ENCODE assay signal across 22 cellular contexts in the genomic region with DNA sequence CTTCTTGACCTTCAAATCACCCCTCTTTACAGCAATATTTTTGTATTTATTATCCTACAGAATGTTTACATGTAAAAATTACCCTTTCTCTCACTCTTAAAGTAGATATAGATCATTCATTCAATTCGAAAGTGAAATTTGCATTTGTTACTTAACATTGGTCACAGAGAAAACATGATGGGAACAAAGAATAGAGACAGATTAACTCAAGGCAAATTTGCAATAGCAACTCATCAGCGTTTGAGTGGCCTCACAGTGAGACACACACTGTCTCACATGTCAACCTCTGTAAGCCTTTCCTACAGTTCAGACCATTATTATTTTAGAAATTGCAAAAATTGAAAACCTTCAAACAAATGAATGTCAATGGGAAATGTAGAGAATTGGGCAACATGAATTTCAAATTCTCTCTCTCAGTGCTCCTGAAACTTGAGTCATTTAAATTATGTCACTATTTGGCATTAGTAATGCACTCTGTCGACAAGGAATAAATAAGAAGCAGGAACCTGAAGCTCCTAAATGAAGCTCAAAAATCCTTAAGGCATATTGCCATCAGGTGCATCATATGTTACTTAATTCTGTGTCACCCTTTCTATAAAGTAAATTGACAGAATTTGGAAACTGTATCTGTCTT.
A peak's percentile ranks its signal among the peaks of the same experiment; 100 is the strongest.
DNase-seq lines count a peak whose midpoint lies in the region; ATAC-seq, FAIRE-seq and TF ChIP-seq lines count a peak whose summit lies in the region.
"Had no signal": no experiment of that assay in that cellular context is flagged by ENCODE, and none has a peak within 500 bp of the region (broad histone marks: within the 10 kb centered on the region; RNA-seq: fewer than 3 reads in every experiment).

No MANE protein-coding gene starts in this region.

- no peak overlapping the region for H2AK5ac ChIP-seq in H1 (ENCODE audit: low read depth, low read length)

- H3K27ac ChIP-seq in H1 (ENCODE audit: low read depth, low read length), result no peak overlapping the region
- H3K27ac ChIP-seq in pancreas, result no peak overlapping the region
- H3K27ac ChIP-seq: right lobe of liver, RWPE1 had no signal

- WGBS in H1 (ENCODE audit: extremely low coverage in 1 of 2, insufficient coverage in 1 of 2, insufficient read length in 1 of 2, insufficient replicate concordance in 2 of 2, low coverage in 1 of 2, low lambda C conversion rate in 2 of 2, missing lambda C conversion rate in 1 of 2), 2 experiments, result 58% methylated on average over 3 of the region's 3 CpGs; no CpG with 5 or more reads in 1 of the 2 experiments
- 46 to 47% methylated on average over 3 of the region's 3 CpGs for whole genome bisulfite sequencing in pancreas, 2 donors

- no peaks in the 10 kb centered on the region for H3K79me2 ChIP-seq in H1 (ENCODE audit: control insufficient read depth in 1 of 2, insufficient read depth in 2 of 2, low read length in 2 of 2)

- H3K9ac ChIP-seq in H1 (replicated peaks in 1 of 4; ENCODE audit: extremely low read depth in 1 of 4, low read depth in 3 of 4, low read length in 3 of 4), result no peak overlapping the region

- no peak overlapping the region for H3K23ac ChIP-seq in H1 (ENCODE audit: insufficient read length)

- H4K20me1 ChIP-seq in H1 (replicated peaks in 1 of 2; ENCODE audit: control insufficient read depth in 1 of 2, insufficient read depth in 2 of 2, low read length in 2 of 2), result no peaks in the 10 kb centered on the region

- H3K4me3 ChIP-seq in H1 (ENCODE audit: extremely low read depth in 1 of 4, insufficient read depth in 2 of 4, low read depth in 3 of 4, low read length in 4 of 4) (no peak overlapping the region), pancreas (no peak overlapping the region)
- H3K4me3 ChIP-seq: right lobe of liver had no signal

- H4K5ac ChIP-seq in H1 (ENCODE audit: insufficient read length, low read depth, low read length), result no peak overlapping the region

- no peak overlapping the region for H3K18ac ChIP-seq in H1 (ENCODE audit: extremely low read depth, low read length)

- no peak overlapping the region for H2BK20ac ChIP-seq in H1 (ENCODE audit: low read length)

- no peak overlapping the region for H4K8ac ChIP-seq in H1 (ENCODE audit: extremely low read depth, insufficient read depth, low read length)

- DNase-seq in H1 (ENCODE audit: low read depth in 1 of 2, low spot score in 2 of 2) (no peak), pancreas (no peak), iPS-NIHi7 (ENCODE audit: extremely low spot score) (no peak), EL (no peak)
- no peak for DNase-seq in stimulated activated CD4-positive, alpha-beta T cell treated with anti-CD3 and anti-CD28 coated beads, Interleukin-15, amount 100 ng/mL, for 24 hours
- DNase-seq: ACHN; activated CD4-positive, alpha-beta memory T cell treated with anti-CD3 and anti-CD28 coated beads for 36 hours; activated naive CD4-positive, alpha-beta T cell treated with anti-CD3 and anti-CD28 coated beads, Interleukin-2, amount 10 ng/mL, durations not matched to agents 7 days and 5 days; activated T-cell treated with anti-CD3 and anti-CD28 coated beads, Interleukin-2, amount 50 U/mL, for 1 hour; effector memory CD4-positive, alpha-beta T cell; hippocampal formation; kidney; NCI-H187; right lobe of liver; stimulated activated naive CD8-positive, alpha-beta T cell treated with anti-CD3 and anti-CD28 coated beads, Interleukin-15, amount 100 ng/mL, for 72 hours; T-cell had no signal

- H3K23me2 ChIP-seq in H1 (ENCODE audit: low read depth, low read length), result no peaks in the 10 kb centered on the region

- TF ChIP-seq EP300 in H1 (IDR thresholded peaks at IDR 0.05; ENCODE audit: borderline replicate concordance in 1 of 2, low read depth in 2 of 2, low read length in 2 of 2), result no peak

- no peak for FAIRE-seq in H1 (lab: Jason Lieb, UNC)
- FAIRE-seq in pancreas (lab: Jason Lieb, UNC), result no peak
- FAIRE-seq: astrocyte, HepG2, kidney had no signal

- no peak overlapping the region for H2BK15ac ChIP-seq in H1 (ENCODE audit: low read length)

- H4K91ac ChIP-seq in H1 (replicated peaks; ENCODE audit: insufficient read length, low read length), result no peak overlapping the region

- no peak overlapping the region for H3K56ac ChIP-seq in H1 (replicated peaks; ENCODE audit: insufficient read length, low read depth, low read length)

- H3K9me3 ChIP-seq in H1 (ENCODE audit: insufficient read depth in 2 of 2, low read depth in 1 of 2, low read length in 1 of 2) (no peaks in the 10 kb centered on the region), pancreas (no peaks in the 10 kb centered on the region)
- H3K9me3 ChIP-seq: right lobe of liver had no signal

- no peaks in the 10 kb centered on the region; a peak in 1 of 7 replicates for H3K4me1 ChIP-seq in H1 (replicated peaks in 1 of 4; ENCODE audit: control insufficient read depth in 3 of 4, insufficient read depth in 4 of 4, low read length in 3 of 4)
- no peaks in the 10 kb centered on the region for H3K4me1 ChIP-seq in pancreas
- H3K4me1 ChIP-seq: right lobe of liver had no signal

- H3K36me3 ChIP-seq in H1 (ENCODE audit: control insufficient read depth in 2 of 4, insufficient read depth in 4 of 4, low read length in 3 of 4), result no peaks in the 10 kb centered on the region
- no peaks in the 10 kb centered on the region for H3K36me3 ChIP-seq in pancreas
- H3K36me3 ChIP-seq: right lobe of liver had no signal

- H3K14ac ChIP-seq in H1 (ENCODE audit: insufficient read length), result no peak overlapping the region

- no peak overlapping the region for H2AFZ ChIP-seq in H1 (ENCODE audit: low read length)

- no peak overlapping the region for H2BK120ac ChIP-seq in H1 (replicated peaks; ENCODE audit: low read depth, low read length)

- TF ChIP-seq POLR2A in H1 (IDR thresholded peaks at IDR 0.05; ENCODE audit: control extremely low read depth in 1 of 2, low read depth in 2 of 2, low read length in 2 of 2), result no peak

- TF ChIP-seq CTCF in H1 (IDR thresholded peaks at IDR 0.05; ENCODE audit: control extremely low read depth in 1 of 3, insufficient read depth in 1 of 3, low read depth in 1 of 3, low read length in 3 of 3), result no peak
- no peak for TF ChIP-seq CTCF in pancreas (IDR thresholded peaks at IDR 0.05)

- H2BK5ac ChIP-seq in H1 (ENCODE audit: low read depth, low read length), result no peak overlapping the region

- ATAC-seq in GM18520 (IDR thresholded peaks at IDR 0.05; ENCODE audit: unreplicated experiment) (peak; percentile 81), GM21717 (IDR thresholded peaks at IDR 0.05; ENCODE audit: unreplicated experiment) (peak; percentile 72), HG03342 (IDR thresholded peaks at IDR 0.05; ENCODE audit: unreplicated experiment) (peak; percentile 65), pancreas (no peak)
- ATAC-seq: HepG2; right lobe of liver; stimulated activated naive CD8-positive, alpha-beta T cell treated with anti-CD3 and anti-CD28 coated beads, Interleukin-15, amount 100 ng/mL, for 72 hours; T-cell had no signal

- POLR2A ChIA-PET in H1 (lab: Charles Lee; ENCODE audit: partially characterized antibody), result no interaction called here

- no peak overlapping the region for H3K4ac ChIP-seq in H1 (replicated peaks; ENCODE audit: insufficient read length, low read depth, low read length)

- TF ChIP-seq RAD21 in H1 (IDR thresholded peaks at IDR 0.05 in 1 of 2, conservative IDR thresholded peaks at IDR 0.05 in 1 of 2; ENCODE audit: low read depth in 2 of 2, low read length in 2 of 2), result no peak

- intact Hi-C loops in pancreas (cut with DNase I), result no loop called here

- no peak overlapping the region for H3K4me2 ChIP-seq in H1 (ENCODE audit: insufficient read depth in 1 of 2, low read depth in 2 of 2, low read length in 2 of 2)

- H3K79me1 ChIP-seq in H1 (ENCODE audit: low read depth, low read length), result no peaks in the 10 kb centered on the region

- H2BK12ac ChIP-seq in H1 (ENCODE audit: low read depth, low read length), result no peak overlapping the region

- CTCF ChIA-PET in H1 (lab: Charles Lee; ENCODE audit: partially characterized antibody), result interaction anchor here (0.6 to 0.7 kb wide), 2 partner anchors 253 to 669 kb away, joined by 3 to 4 read pairs; no protein-coding TSS in a partner anchor

- H3K27me3 ChIP-seq in H1 (replicated peaks in 1 of 4; ENCODE audit: control insufficient read depth in 3 of 4, extremely low read depth in 1 of 4, insufficient read depth in 3 of 4, low read length in 3 of 4) (no peaks in the 10 kb centered on the region), pancreas (no peaks in the 10 kb centered on the region)
- H3K27me3 ChIP-seq: right lobe of liver had no signal

TF ChIP-seq in H1, 55 proteins besides CTCF, POLR2A, EP300 and RAD21 (continues in another document):
- TF ChIP-seq NRF1 (IDR thresholded peaks at IDR 0.05; ENCODE audit: low read depth, low read length), result no peak
- TF ChIP-seq NANOG (IDR thresholded peaks at IDR 0.05; ENCODE audit: insufficient read depth, low read depth, low read length, poor library complexity, severe bottlenecking), result peak; percentile 64
- TF ChIP-seq CREB1 (IDR thresholded peaks at IDR 0.05), result no peak

Comparison
In these comparisons a context has a peak if more than half of its experiments do, and no peak if none do; other contexts are left out.
1. ATAC-seq: peak in GM18520 (single experiment), GM21717 (single experiment) and HG03342 (single experiment); none in pancreas (0 of 4).